ENCODE assay signal across 12 cellular contexts in the genomic region with DNA sequence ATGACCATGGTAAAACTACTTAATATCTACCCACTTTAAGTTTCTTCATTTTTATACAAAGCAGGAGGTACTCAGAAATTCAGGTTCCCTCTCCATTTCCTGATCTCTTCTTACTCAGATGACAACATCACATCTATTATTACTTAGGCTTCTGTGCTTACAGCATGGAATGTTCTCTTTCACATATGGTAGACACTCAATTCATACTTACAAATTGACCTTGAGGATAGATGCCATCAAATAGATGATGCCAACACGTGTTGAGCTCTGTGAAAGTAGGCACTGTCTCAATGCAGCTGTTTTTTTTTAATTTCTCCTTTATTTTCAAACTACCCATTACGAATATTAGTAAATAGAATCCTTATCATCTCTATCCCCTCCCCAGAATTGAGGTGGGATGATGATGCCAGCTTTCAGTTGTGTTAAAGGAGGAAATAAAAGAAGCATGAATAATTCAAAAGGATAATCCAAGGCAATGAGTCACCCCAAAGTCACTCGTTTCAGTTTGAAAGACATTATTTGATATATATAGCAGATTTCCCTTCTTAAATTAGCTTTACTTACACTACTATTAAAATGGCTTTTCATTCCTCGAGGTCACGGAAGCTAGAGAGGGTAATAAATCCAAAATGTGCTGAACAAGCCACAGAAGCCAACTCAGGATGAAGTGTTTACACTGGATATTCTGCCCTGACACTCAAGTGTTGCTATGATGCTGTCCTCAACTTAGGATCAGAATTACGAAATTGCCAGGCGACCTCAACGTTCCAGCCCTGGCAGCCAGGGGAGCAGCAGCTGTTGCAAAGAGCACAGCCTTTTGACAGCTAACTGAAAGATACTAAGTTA.
A peak's percentile ranks its signal among the peaks of the same experiment; 100 is the strongest.
DNase-seq lines count a peak whose midpoint lies in the region; ATAC-seq and TF ChIP-seq lines count a peak whose summit lies in the region.
"Had no signal": no experiment of that assay in that cellular context is flagged by ENCODE, and none has a peak within 500 bp of the region (broad histone marks: within the 10 kb centered on the region; RNA-seq: fewer than 3 reads in every experiment).

No MANE protein-coding gene starts in this region.

- H3K27ac ChIP-seq in colonic mucosa (no peak overlapping the region), psoas muscle (peak overlapping the region; percentile 59)
- H3K27ac ChIP-seq: KMS-11 had no signal

- H3K27ac Mint-ChIP-seq in activated naive CD4-positive, alpha-beta T cell treated with anti-CD3 and anti-CD28 coated beads, Interleukin-2, amount 50 U/mL, for 72 hours: no peak overlapping the region
- H3K27ac Mint-ChIP-seq: natural killer cell treated with Interleukin-12 subunit alpha and Interleukin-12 subunit beta and Interleukin-15 and Interleukin-18, amount 100 ng/mL, for 72 hours; T-helper 2 cell treated with Interferon-gamma antibody and Interleukin-4, amounts not matched to agents 5 μg/mL and 100 μg/mL, for 36 hours had no signal

- no peaks in the 10 kb centered on the region for H3K4me1 ChIP-seq in colonic mucosa
- peaks cover 9% of the 10 kb centered on the region for H3K4me1 ChIP-seq in psoas muscle

- H3K9me3 ChIP-seq in colonic mucosa (no peaks in the 10 kb centered on the region), psoas muscle (no peaks in the 10 kb centered on the region)

- WGBS in psoas muscle, 3 donors: 9 to 17% (median 13%) methylated on average over 8 of the region's 8 CpGs

- DNase-seq in ELR (ENCODE audit: low read depth) (peak; percentile 81), NCI-H2029 treated with DMSO at 0.1 percent for 48 hours (lab: John Stamatoyannopoulos, UW) (peak; percentile 63), colonic mucosa (peak; percentile 20), psoas muscle (peak; percentile 59 to 80), NCI-H146 treated with DMSO at 0.1 percent for 48 hours (lab: John Stamatoyannopoulos, UW; ENCODE audit: unreplicated experiment) (no peak)
- no peak for DNase-seq in activated naive CD4-positive, alpha-beta T cell treated with anti-CD3 and anti-CD28 coated beads, Interleukin-2, amount 50 U/mL, for 72 hours (ENCODE audit: low spot score in 2 of 2)
- DNase-seq: activated naive CD4-positive, alpha-beta T cell treated with anti-CD3 and anti-CD28 coated beads, Interleukin-2, amount 50 U/mL, for 16 hours had no signal

- no peaks in the 10 kb centered on the region for H3K36me3 Mint-ChIP-seq in activated naive CD4-positive, alpha-beta T cell treated with anti-CD3 and anti-CD28 coated beads, Interleukin-2, amount 50 U/mL, for 72 hours
- H3K36me3 Mint-ChIP-seq: natural killer cell treated with Interleukin-12 subunit alpha and Interleukin-12 subunit beta and Interleukin-15 and Interleukin-18, amount 100 ng/mL, for 72 hours had no signal

- TF ChIP-seq CTCF in colonic mucosa (IDR thresholded peaks at IDR 0.05) (no peak), psoas muscle (IDR thresholded peaks at IDR 0.05) (peak; percentile 10)

- H3K4me3 ChIP-seq in colonic mucosa (no peak overlapping the region), psoas muscle (no peak overlapping the region)

- H3K36me3 ChIP-seq in colonic mucosa (no peaks in the 10 kb centered on the region), psoas muscle (ENCODE audit: insufficient read depth in 1 of 2, low read depth in 1 of 2) (no peaks in the 10 kb centered on the region)

- no peaks in the 10 kb centered on the region for H3K27me3 ChIP-seq in colonic mucosa
- H3K27me3 ChIP-seq in psoas muscle (ENCODE audit: insufficient read depth in 3 of 3, low read length in 2 of 3): no peaks in the 10 kb centered on the region

- no peaks in the 10 kb centered on the region for H3K9me3 Mint-ChIP-seq in activated naive CD4-positive, alpha-beta T cell treated with anti-CD3 and anti-CD28 coated beads, Interleukin-2, amount 50 U/mL, for 72 hours
- H3K9me3 Mint-ChIP-seq: natural killer cell treated with Interleukin-12 subunit alpha and Interleukin-12 subunit beta and Interleukin-15 and Interleukin-18, amount 100 ng/mL, for 72 hours; T-helper 2 cell treated with Interferon-gamma antibody and Interleukin-4, amounts not matched to agents 5 μg/mL and 100 μg/mL, for 36 hours had no signal

- ATAC-seq in psoas muscle: peak; percentile 95 to 99 (median 97)
- ATAC-seq in HG03280 (IDR thresholded peaks at IDR 0.05; ENCODE audit: unreplicated experiment): no peak
- no peak for ATAC-seq in activated naive CD4-positive, alpha-beta T cell treated with anti-CD3 and anti-CD28 coated beads, Interleukin-2, amount 50 U/mL, for 72 hours
- ATAC-seq in GM19455 (IDR thresholded peaks at IDR 0.05; ENCODE audit: unreplicated experiment): no peak
- ATAC-seq: natural killer cell treated with Interleukin-12 subunit alpha and Interleukin-12 subunit beta and Interleukin-15 and Interleukin-18, amount 100 ng/mL, for 72 hours had no signal

- H3K9ac ChIP-seq in colonic mucosa (ENCODE audit: low read depth in 2 of 2, low read length in 2 of 2): no peak overlapping the region
- H3K9ac ChIP-seq: KMS-11 had no signal

- intact Hi-C loops in colonic mucosa (cut with DNase I): no loop called here
- intact Hi-C loops in psoas muscle (cut with DNase I): loop anchor here in 1 of 2 donors (10.0 kb wide), 1 partner anchor 302 kb away; a partner anchor contains a TSS

Comparison
In these comparisons a context has a peak if more than half of its experiments do, and no peak if none do; other contexts are left out.
1. DNase-seq: peak in ELR (single experiment), NCI-H2029 treated with DMSO at 0.1 percent for 48 hours (single experiment), colonic mucosa (single experiment) and psoas muscle (2 of 2); none in activated naive CD4-positive, alpha-beta T cell treated with anti-CD3 and anti-CD28 coated beads, Interleukin-2, amount 50 U/mL, for 72 hours (0 of 2) and NCI-H146 treated with DMSO at 0.1 percent for 48 hours (single experiment).
2. ATAC-seq: peak in psoas muscle (4 of 4); none in HG03280 (single experiment), activated naive CD4-positive, alpha-beta T cell treated with anti-CD3 and anti-CD28 coated beads, Interleukin-2, amount 50 U/mL, for 72 hours (0 of 2) and GM19455 (single experiment).